ENCODE assay signal across 1 cellular context in the genomic region with DNA sequence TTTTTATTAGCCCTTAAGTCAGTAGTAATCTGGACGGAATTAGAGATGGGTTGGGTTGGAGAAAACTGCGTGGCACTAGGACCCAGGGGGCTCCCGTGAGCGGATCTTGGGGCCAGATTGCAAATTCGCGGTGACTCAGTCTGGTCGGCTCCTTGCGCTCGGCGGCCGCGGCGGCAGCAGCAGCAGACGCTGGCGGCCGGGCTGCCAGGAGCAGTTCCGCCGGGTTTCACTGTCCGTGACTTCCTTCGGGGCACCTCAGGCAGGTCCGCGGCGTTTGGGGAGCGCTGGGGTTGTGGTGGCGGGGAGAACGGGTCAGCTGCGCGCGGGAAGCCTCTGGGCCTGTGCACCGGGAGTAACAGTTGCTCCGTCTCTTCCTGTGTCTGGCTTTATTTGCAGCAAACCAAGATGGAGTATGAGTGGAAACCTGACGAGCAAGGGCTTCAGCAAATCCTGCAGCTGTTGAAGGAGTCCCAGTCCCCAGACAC.
TF ChIP-seq lines count a peak whose summit lies in the region.

No MANE protein-coding gene starts in this region.

TF ChIP-seq in K562, 482 proteins besides CTCF, POLR2A, EP300 and RAD21 (continued from another document and continues in another):
- TF ChIP-seq, protein P1, sequence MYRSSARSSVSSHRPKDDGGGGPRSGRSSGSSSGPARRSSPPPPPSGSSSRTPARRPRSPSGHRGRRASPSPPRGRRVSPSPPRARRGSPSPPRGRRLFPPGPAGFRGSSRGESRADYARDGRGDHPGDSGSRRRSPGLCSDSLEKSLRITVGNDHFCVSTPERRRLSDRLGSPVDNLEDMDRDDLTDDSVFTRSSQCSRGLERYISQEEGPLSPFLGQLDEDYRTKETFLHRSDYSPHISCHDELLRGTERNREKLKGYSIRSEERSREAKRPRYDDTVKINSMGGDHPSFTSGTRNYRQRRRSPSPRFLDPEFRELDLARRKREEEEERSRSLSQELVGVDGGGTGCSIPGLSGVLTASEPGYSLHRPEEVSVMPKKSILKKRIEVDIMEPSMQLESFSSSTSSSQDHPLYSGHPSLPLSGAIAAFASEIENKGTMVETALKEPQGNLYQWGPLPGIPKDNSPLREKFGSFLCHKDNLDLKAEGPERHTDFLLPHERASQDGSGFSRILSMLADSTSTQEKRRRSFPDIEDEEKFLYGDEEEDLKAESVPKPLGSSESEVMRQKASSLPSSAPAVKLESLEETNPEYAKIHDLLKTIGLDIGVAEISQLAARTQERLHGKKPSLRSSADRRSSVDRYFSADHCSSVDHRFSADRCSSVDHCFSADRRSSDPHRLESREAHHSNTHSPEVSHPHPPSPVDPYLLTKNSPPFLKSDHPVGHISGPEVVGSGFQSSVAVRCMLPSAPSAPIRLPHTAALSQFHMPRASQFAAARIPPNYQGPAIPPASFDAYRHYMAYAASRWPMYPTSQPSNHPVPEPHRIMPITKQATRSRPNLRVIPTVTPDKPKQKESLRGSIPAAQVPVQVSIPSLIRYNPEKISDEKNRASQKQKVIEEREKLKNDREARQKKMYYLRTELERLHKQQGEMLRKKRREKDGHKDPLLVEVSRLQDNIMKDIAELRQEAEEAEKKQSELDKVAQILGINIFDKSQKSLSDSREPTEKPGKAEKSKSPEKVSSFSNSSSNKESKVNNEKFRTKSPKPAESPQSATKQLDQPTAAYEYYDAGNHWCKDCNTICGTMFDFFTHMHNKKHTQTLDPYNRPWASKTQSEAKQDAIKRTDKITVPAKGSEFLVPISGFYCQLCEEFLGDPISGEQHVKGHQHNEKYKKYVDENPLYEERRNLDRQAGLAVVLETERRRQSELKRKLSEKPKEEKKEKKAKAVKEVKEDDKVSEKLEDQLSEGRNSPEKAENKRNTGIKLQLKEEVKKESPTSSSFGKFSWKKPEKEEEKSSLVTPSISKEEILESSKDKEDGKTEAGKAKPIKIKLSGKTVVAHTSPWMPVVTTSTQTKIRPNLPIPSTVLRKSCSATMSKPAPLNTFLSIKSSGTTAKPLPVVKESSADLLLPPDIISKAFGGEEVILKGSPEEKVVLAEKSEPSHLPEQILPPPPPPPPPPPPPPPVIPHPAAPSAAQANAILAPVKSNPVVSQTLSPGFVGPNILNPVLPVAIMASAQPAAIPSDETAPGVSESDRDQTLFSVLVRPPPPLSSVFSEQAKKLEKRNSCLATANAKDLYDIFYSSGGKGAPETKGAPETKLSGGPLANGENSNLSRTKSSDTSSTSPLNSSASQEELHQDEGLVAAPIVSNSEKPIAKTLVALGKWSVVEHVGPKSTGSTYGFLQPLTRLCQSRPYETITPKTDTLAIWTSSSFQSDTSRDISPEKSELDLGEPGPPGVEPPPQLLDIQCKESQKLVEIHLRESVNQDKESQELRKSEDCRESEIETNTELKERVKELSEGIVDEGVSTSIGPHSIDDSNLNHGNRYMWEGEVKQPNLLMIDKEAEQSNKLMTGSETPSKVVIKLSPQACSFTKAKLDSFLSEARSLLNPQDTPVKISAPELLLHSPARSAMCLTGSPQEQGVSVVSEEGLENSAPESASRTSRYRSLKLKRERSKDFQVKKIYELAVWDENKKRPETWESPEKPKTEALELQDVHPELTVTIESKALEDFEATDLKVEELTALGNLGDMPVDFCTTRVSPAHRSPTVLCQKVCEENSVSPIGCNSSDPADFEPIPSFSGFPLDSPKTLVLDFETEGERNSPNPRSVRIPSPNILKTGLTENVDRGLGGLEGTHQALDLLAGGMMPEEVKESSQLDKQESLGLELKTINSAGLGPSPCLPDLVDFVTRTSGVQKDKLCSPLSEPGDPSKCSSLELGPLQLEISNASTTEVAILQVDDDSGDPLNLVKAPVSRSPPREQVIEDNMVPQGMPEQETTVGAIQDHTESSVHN (IDR thresholded peaks at IDR 0.05; ENCODE audit: borderline replicate concordance in 1 of 2, low read depth in 1 of 2), result no peak
- TF ChIP-seq ZHX1 (conservative IDR thresholded peaks at IDR 0.05; ENCODE audit: low read length) (peak; percentile 50; the same call in 1 of the 2 replicates), ATF7 (IDR thresholded peaks at IDR 0.05) (peak; percentile 68; the same call in 1 of the 2 replicates), UBTF (IDR thresholded peaks at IDR 0.05; ENCODE audit: borderline replicate concordance in 1 of 2, low read depth in 2 of 2, low read length in 2 of 2) (no peak), DLX4 (CRISPR knock-in tag; IDR thresholded peaks at IDR 0.05) (no peak), ZBTB17 (CRISPR knock-in tag; IDR thresholded peaks at IDR 0.05) (no peak), CEBPZ (IDR thresholded peaks at IDR 0.05; ENCODE audit: borderline replicate concordance, low read depth, low read length) (no peak), SUPT5H (IDR thresholded peaks at IDR 0.05) (peak; percentile 98), ZKSCAN8 (CRISPR knock-in tag; IDR thresholded peaks at IDR 0.05) (no peak), RFX1 (IDR thresholded peaks at IDR 0.05) (no peak), FOXA1 (IDR thresholded peaks at IDR 0.05; ENCODE audit: borderline replicate concordance) (no peak), ZNF445 (CRISPR knock-in tag; IDR thresholded peaks at IDR 0.05; ENCODE audit: low read depth) (no peak), ZNF609 (CRISPR knock-in tag; IDR thresholded peaks at IDR 0.05; ENCODE audit: borderline replicate concordance) (no peak), DDX20 (tag; IDR thresholded peaks at IDR 0.05; ENCODE audit: low read depth) (no peak), ZNF668 (CRISPR knock-in tag; IDR thresholded peaks at IDR 0.05) (no peak), MTF1 (CRISPR knock-in tag; IDR thresholded peaks at IDR 0.05; ENCODE audit: borderline replicate concordance) (no peak), ZNF785 (CRISPR knock-in tag; IDR thresholded peaks at IDR 0.05) (no peak), POLR3A (IDR thresholded peaks at IDR 0.05; ENCODE audit: borderline replicate concordance, extremely low read depth, insufficient read depth, insufficient read length) (no peak), HSF4 (CRISPR knock-in tag; IDR thresholded peaks at IDR 0.05; ENCODE audit: borderline replicate concordance) (no peak), ZNF124 (CRISPR knock-in tag; IDR thresholded peaks at IDR 0.05) (no peak), MCM3 (IDR thresholded peaks at IDR 0.05) (no peak), TARDBP (IDR thresholded peaks at IDR 0.05) (no peak), ZZZ3 (IDR thresholded peaks at IDR 0.05) (no peak), MIER1 (IDR thresholded peaks at IDR 0.05; ENCODE audit: low read depth) (no peak), HDAC6 (IDR thresholded peaks at IDR 0.05; ENCODE audit: low read depth, low read length) (no peak), FIP1L1 (IDR thresholded peaks at IDR 0.05; ENCODE audit: low read depth, low read length, poor library complexity, severe bottlenecking) (no peak), U2AF2 (optimal IDR thresholded peaks at IDR 0.05; ENCODE audit: low read depth, low read length) (no peak), FOXJ3 (CRISPR knock-in tag; IDR thresholded peaks at IDR 0.05) (no peak), XRCC3 (IDR thresholded peaks at IDR 0.05) (no peak), NBN (IDR thresholded peaks at IDR 0.05; ENCODE audit: low read depth) (0 out of 2 replicates have a peak, but pooled peaks have one; percentile 44), ZKSCAN3 (CRISPR knock-in tag; IDR thresholded peaks at IDR 0.05) (no peak), STAT5A (IDR thresholded peaks at IDR 0.05; ENCODE audit: borderline replicate concordance, low read length) (no peak), TAF15 (IDR thresholded peaks at IDR 0.05; ENCODE audit: low read depth, low read length) (no peak), SRSF9 (IDR thresholded peaks at IDR 0.05; ENCODE audit: borderline replicate concordance, low read depth, low read length) (no peak), FOSL1 (tag; conservative IDR thresholded peaks at IDR 0.05) (peak; percentile 97)
